In genomic region chr6:1766663-1767062, GRCh38 we compare ENCODE assay signal across 12 cellular contexts.
DNase-seq lines count a peak whose midpoint lies in the region; TF ChIP-seq lines count a peak whose summit lies in the region.
"Had no signal": no experiment of that assay in that cellular context is flagged by ENCODE, and none has a peak within 500 bp of the region (broad histone marks: within the 10 kb centered on the region; RNA-seq: fewer than 3 reads in every experiment).

No MANE protein-coding gene starts in this region.

- no peaks in the 10 kb centered on the region for H3K36me3 ChIP-seq in esophagus muscularis mucosa

- peaks cover 14 to 28% (median 25%) of the 10 kb centered on the region in 4 donors for H3K4me1 ChIP-seq in esophagus muscularis mucosa

- intact Hi-C loops in esophagus muscularis mucosa (cut with DNase I) = no loop called here

- no peaks in the 10 kb centered on the region for H3K27me3 ChIP-seq in esophagus muscularis mucosa

- H3K4me3 ChIP-seq in esophagus muscularis mucosa = no peak overlapping the region

- H3K9me3 ChIP-seq in esophagus muscularis mucosa = no peaks in the 10 kb centered on the region

- POLR2A ChIA-PET in GM10248 (lab: Yijun Ruan, JAX) = no interaction called here

- no peak for TF ChIP-seq POLR2A in esophagus muscularis mucosa (IDR thresholded peaks at IDR 0.05; ENCODE audit: low read depth)

- 67% methylated on average over 8 of the region's 8 CpGs for WGBS in esophagus muscularis mucosa

- CTCF ChIA-PET in GM10248 (lab: Yijun Ruan, JAX) = interaction anchor here (0.9 to 1.7 kb wide), 4 partner anchors 11 to 35 kb away, joined by 3 to 4 read pairs (median 4); no protein-coding TSS in a partner anchor

- in situ Hi-C loops in G401 (cut with HindIII; ENCODE audit: low sequenced_read_pairs) = no loop called here

- TF ChIP-seq EP300 in esophagus muscularis mucosa (IDR thresholded peaks at IDR 0.05) = no peak

- no peak for TF ChIP-seq CTCF in GM10248 (IDR thresholded peaks at IDR 0.05; ENCODE audit: control extremely low read depth, extremely low read depth, low read depth, missing control alignments)
- no peak for TF ChIP-seq CTCF in esophagus muscularis mucosa (IDR thresholded peaks at IDR 0.05)

- no peak overlapping the region for H3K27ac ChIP-seq in esophagus muscularis mucosa (replicated peaks in 1 of 4)

- DNase-seq in G401 (ENCODE audit: low spot score) (peak; percentile 19), NCI-H510A treated with DMSO at 0.1 percent for 48 hours (lab: John Stamatoyannopoulos, UW) (peak; percentile 18), dermis blood vessel endothelial cell (peak; percentile 91), mucosa of gallbladder (ENCODE audit: low spot score) (peak; percentile 45), GM10248 (ENCODE audit: extremely low spot score) (no peak), DMS153 treated with DMSO at 0.1 percent for 48 hours (lab: John Stamatoyannopoulos, UW; ENCODE audit: unreplicated experiment) (no peak), esophagus muscularis mucosa (ENCODE audit: extremely low spot score) (no peak), SKM-1 treated with dmso at 0.1 percent for 144 hours (lab: John Stamatoyannopoulos, UW; ENCODE audit: unreplicated experiment) (no peak)
- DNase-seq: activated naive CD4-positive, alpha-beta T cell; DMS79 treated with DMSO at 0.1 percent for 48 hours; stimulated activated CD4-positive, alpha-beta T cell treated with anti-CD3 and anti-CD28 coated beads, Interleukin-15, amount 100 ng/mL, for 24 hours; SW 1271 had no signal

Comparison
In these comparisons a context has a peak if more than half of its experiments do, and no peak if none do; other contexts are left out.
1. DNase-seq: peak in G401 (single experiment), NCI-H510A treated with DMSO at 0.1 percent for 48 hours (single experiment), dermis blood vessel endothelial cell (single experiment) and mucosa of gallbladder (single experiment); none in GM10248 (single experiment), DMS153 treated with DMSO at 0.1 percent for 48 hours (single experiment), esophagus muscularis mucosa (single experiment) and SKM-1 treated with dmso at 0.1 percent for 144 hours (single experiment).